In genomic region chr12:104801005-104801404, GRCh38 we compare ENCODE assay signal across 7 cellular contexts.
"Had no signal": no experiment of that assay in that cellular context is flagged by ENCODE, and none has a peak within 500 bp of the region (broad histone marks: within the 10 kb centered on the region; RNA-seq: fewer than 3 reads in every experiment).

No MANE protein-coding gene starts in this region.

- H3K27ac ChIP-seq: HL-60 had no signal

- DNase-seq: IMR-90, KBM-7, KG1 had no signal

- ATAC-seq: HepG2, K562 had no signal

- FAIRE-seq: HepG2, HTR-8/SVneo had no signal

- H3K4me3 ChIP-seq: K562 had no signal
